8 cellular contexts compared by ENCODE assay signal in genomic region chr9:72364679-72365524, GRCh38. TPM values are rescaled to one million over a fixed set of nuclear protein-coding genes. Genes with fewer than 3 reads are reported as not detected.
DNase-seq lines count a peak whose midpoint lies in the region; ATAC-seq, FAIRE-seq and TF ChIP-seq lines count a peak whose summit lies in the region.

Gene ZFAND5 (minus strand): TSS chr9:72365208. CDS start chr9:72360778, 4,430 bp downstream.

- TF ChIP-seq POLR2A in endothelial cell of umbilical vein (IDR thresholded peaks at IDR 0.05; ENCODE audit: low read depth, low read length), result peak; percentile 99

- peaks cover 37% of the 10 kb centered on the region for H3K36me3 ChIP-seq in HUES48 (ENCODE audit: control insufficient read depth, insufficient read depth, low read length)
- peaks cover 36% of the 10 kb centered on the region for H3K36me3 ChIP-seq in OCI-LY1 (ENCODE audit: insufficient read depth, low read length)
- H3K36me3 ChIP-seq in endothelial cell of umbilical vein (ENCODE audit: control insufficient read depth in 2 of 2, extremely low read depth in 1 of 2, insufficient read depth in 2 of 2, low read length in 2 of 2), result peaks cover 3 to 5% of the 10 kb centered on the region in 2 experiments

- H3K27ac ChIP-seq in HUES48 (ENCODE audit: low read depth, low read length) (peak within 1 kb of the TSS; percentile 100), OCI-LY1 (ENCODE audit: low read depth, low read length, poor library complexity, severe bottlenecking) (peak within 1 kb of the TSS; percentile 78), endothelial cell of umbilical vein (ENCODE audit: insufficient read depth, low read depth, low read length) (peak within 1 kb of the TSS; percentile 97)

- peak within 1 kb of the TSS; percentile 94 for H3K4me3 Mint-ChIP-seq in Calu3 (ENCODE audit: low read depth, unreplicated experiment)

- intact Hi-C loops in Calu3 (cut with micrococcal nuclease; ENCODE audit: unreplicated experiment), result loop anchor here (5.0 kb wide), 5 partner anchors 112 to 387 kb away; no protein-coding TSS in a partner anchor
- intact Hi-C loops in endothelial cell of umbilical vein (cut with micrococcal nuclease), result loop anchor here (1.0 to 10.0 kb wide), 12 partner anchors 60 to 1950 kb away; partner anchors contain the start of genes ANXA1 and KLF9

- peak; percentile 94 for DNase-seq in Calu3
- peak; percentile 93 for DNase-seq in activated CD8-positive, alpha-beta memory T cell treated with anti-CD3 and anti-CD28 coated beads, Interleukin-2, amount 50 U/mL, for 48 hours
- peak; percentile 96 for DNase-seq in endothelial cell of umbilical vein (ENCODE audit: low read depth, low spot score)
- DNase-seq in midbrain (lab: John Stamatoyannopoulos, UW), result peak; percentile 98
- peak; percentile 90 to 92 for DNase-seq in stimulated activated CD8-positive, alpha-beta memory T cell treated with anti-CD3 and anti-CD28 coated beads, Interleukin-2, amount 100 ng/mL, for 1 hour (ENCODE audit: low read depth in 2 of 2)

- peak within 1 kb of the TSS; percentile 69 for H2AFZ ChIP-seq in OCI-LY1 (ENCODE audit: low read length)
- peak within 1 kb of the TSS; percentile 29 for H2AFZ ChIP-seq in endothelial cell of umbilical vein (ENCODE audit: low read depth, low read length)

- ATAC-seq in GM21390 (IDR thresholded peaks at IDR 0.05; ENCODE audit: unreplicated experiment), result peak; percentile 80

- H3K4me1 ChIP-seq in HUES48 (ENCODE audit: control insufficient read depth, insufficient read depth, low read length) (peaks cover 34% of the 10 kb centered on the region), OCI-LY1 (ENCODE audit: insufficient read depth, low read length, severe bottlenecking) (peaks cover 38% of the 10 kb centered on the region), endothelial cell of umbilical vein (ENCODE audit: control insufficient read depth, extremely low read depth, insufficient read depth, low read length) (peaks cover 19% of the 10 kb centered on the region)

- no peak for TF ChIP-seq CTCF in Calu3 (IDR thresholded peaks at IDR 0.05; ENCODE audit: unreplicated experiment)
- no peak; the same call in 1 of the 2 replicates for TF ChIP-seq CTCF in OCI-LY1 (IDR thresholded peaks at IDR 0.05; ENCODE audit: low read length)
- no peak for TF ChIP-seq CTCF in endothelial cell of umbilical vein (IDR thresholded peaks at IDR 0.05; ENCODE audit: extremely low read depth in 1 of 2, insufficient read depth in 1 of 2, low read depth in 1 of 2, low read length in 2 of 2)

- BruUV-seq in Calu3 (replicated peaks; lab: Mats Ljungman, UMichigan) (no TSS peak), endothelial cell of umbilical vein (replicated peaks; lab: Mats Ljungman, UMichigan) (TSS peak; percentile 1)

- H3K9me3 ChIP-seq in HUES48 (ENCODE audit: control insufficient read depth, insufficient read depth, low read length) (no peaks in the 10 kb centered on the region), OCI-LY1 (ENCODE audit: low read length) (no peaks in the 10 kb centered on the region), endothelial cell of umbilical vein (replicated peaks; ENCODE audit: control insufficient read depth, insufficient read depth, low read length) (no peaks in the 10 kb centered on the region)

- H3K4me3 ChIP-seq in HUES48 (ENCODE audit: low read depth, low read length), result peak within 1 kb of the TSS; percentile 79
- H3K4me3 ChIP-seq in OCI-LY1 (ENCODE audit: low read depth, low read length, poor library complexity, severe bottlenecking), result peak within 1 kb of the TSS; percentile 88
- H3K4me3 ChIP-seq in endothelial cell of umbilical vein (replicated peaks in 1 of 3; ENCODE audit: insufficient read depth in 1 of 3, low read depth in 1 of 3, low read length in 3 of 3), result peak within 1 kb of the TSS; percentile 54 to 88 (median 56)

- no peaks in the 10 kb centered on the region for H3F3A ChIP-seq in OCI-LY1 (ENCODE audit: insufficient read depth, low read length)

- peaks cover 45% of the 10 kb centered on the region for H3K79me2 ChIP-seq in OCI-LY1 (ENCODE audit: insufficient read depth, low read length)
- peaks cover 50% of the 10 kb centered on the region for H3K79me2 ChIP-seq in endothelial cell of umbilical vein (ENCODE audit: control insufficient read depth, insufficient read depth, low read length)

- FAIRE-seq in endothelial cell of umbilical vein (lab: Jason Lieb, UNC), result peak; percentile 91

- H3K9me3 Mint-ChIP-seq in Calu3 (ENCODE audit: low read depth, unreplicated experiment), result no peaks in the 10 kb centered on the region

- CTCF ChIA-PET in Calu3 (lab: Charles Lee) (interaction anchor here (1.0 to 1.5 kb wide), 5 partner anchors 70 to 193 kb away, joined by 3 to 8 read pairs (median 4); no protein-coding TSS in a partner anchor), endothelial cell of umbilical vein (lab: Charles Lee) (interaction anchor here (0.7 to 7.1 kb wide), 14 partner anchors 10 to 457 kb away, joined by 3 to 70 read pairs (median 4); no protein-coding TSS in a partner anchor)

- POLR2A ChIA-PET in endothelial cell of umbilical vein (lab: Charles Lee), result interaction anchor here (0.6 to 2.5 kb wide), 37 partner anchors 8 to 792 kb away, joined by 3 to 43 read pairs (median 4); no protein-coding TSS in a partner anchor

- no peaks in the 10 kb centered on the region for H3K9me1 ChIP-seq in endothelial cell of umbilical vein (replicated peaks; ENCODE audit: control insufficient read depth, extremely low read depth, insufficient read depth, low read length)

- no peaks in the 10 kb centered on the region for H3K27me3 Mint-ChIP-seq in Calu3 (ENCODE audit: unreplicated experiment)

- no peaks in the 10 kb centered on the region for H3K9me2 ChIP-seq in OCI-LY1 (ENCODE audit: low read depth, low read length)

- peaks cover 6% of the 10 kb centered on the region for H4K20me1 ChIP-seq in OCI-LY1 (ENCODE audit: insufficient read depth, low read length)
- H4K20me1 ChIP-seq in endothelial cell of umbilical vein (replicated peaks; ENCODE audit: control insufficient read depth, extremely low read depth, insufficient read depth, low read length), result peaks cover 22% of the 10 kb centered on the region

- H3K4me2 ChIP-seq in OCI-LY1 (ENCODE audit: low read length) (peak within 1 kb of the TSS; percentile 97), endothelial cell of umbilical vein (ENCODE audit: insufficient read depth, low read length) (peak within 1 kb of the TSS; percentile 75)

- H3K9ac ChIP-seq in HUES48 (ENCODE audit: low read depth, low read length) (peak within 1 kb of the TSS; percentile 99), OCI-LY1 (ENCODE audit: low read length) (peak within 1 kb of the TSS; percentile 93), endothelial cell of umbilical vein (replicated peaks; ENCODE audit: extremely low read depth, insufficient read depth, low read length) (peak within 1 kb of the TSS; percentile 91)

- peaks cover 50% of the 10 kb centered on the region for H3K36me3 Mint-ChIP-seq in Calu3 (ENCODE audit: insufficient read depth, unreplicated experiment)

- dilution Hi-C loops in endothelial cell of umbilical vein (cut with MboI; ENCODE audit: extremely low pct_ligation_motif_present, low sequenced_read_pairs), result no loop called here

- no peaks in the 10 kb centered on the region for H3K4me1 Mint-ChIP-seq in Calu3 (ENCODE audit: low read depth, unreplicated experiment)

- H3K27ac Mint-ChIP-seq in Calu3 (ENCODE audit: unreplicated experiment), result peak within 1 kb of the TSS; percentile 99

- no peaks in the 10 kb centered on the region for H3K27me3 ChIP-seq in HUES48 (ENCODE audit: control insufficient read depth, insufficient read depth, low read length)
- no peaks in the 10 kb centered on the region for H3K27me3 ChIP-seq in OCI-LY1 (ENCODE audit: insufficient read depth, low read length)
- no peaks in the 10 kb centered on the region for H3K27me3 ChIP-seq in endothelial cell of umbilical vein (ENCODE audit: control insufficient read depth in 2 of 2, insufficient read depth in 2 of 2, low read length in 2 of 2)

TF ChIP-seq in endothelial cell of umbilical vein, 7 proteins besides CTCF, POLR2A, EP300 and RAD21:
- TF ChIP-seq POLR2AphosphoS5 (IDR thresholded peaks at IDR 0.05; ENCODE audit: insufficient read depth, low read depth, low read length) (peak; percentile 100), JUN (IDR thresholded peaks at IDR 0.05; ENCODE audit: borderline replicate concordance, insufficient read depth, insufficient read length, low read depth) (no peak), EZH2 (IDR thresholded peaks at IDR 0.05; ENCODE audit: borderline replicate concordance, low read depth, low read length, severe bottlenecking) (no peak), FOS (IDR thresholded peaks at IDR 0.05; ENCODE audit: borderline replicate concordance, insufficient read depth, low read length) (peak; percentile 31)

RNA-seq across cellular contexts. Expression of gene ZFAND5, which starts in this region (rescaled TPM):
- total RNA-seq in Calu3 (2022), result 113 and 115 TPM in 2 replicates
- total RNA-seq in endothelial cell of umbilical vein, result 176 and 194 TPM in 2 replicates
- polyA plus RNA-seq in endothelial cell of umbilical vein, result 57.8 and 63.7 TPM in 2 replicates
- 75.0 and 104 TPM in 2 replicates for polyA plus RNA-seq in endothelial cell of umbilical vein (2011; cell fraction: cytosol; rRNA removed)
- 297 and 313 TPM in 2 replicates for polyA plus RNA-seq in endothelial cell of umbilical vein (2011; cell fraction: nucleus; rRNA removed)
- polyA plus RNA-seq in endothelial cell of umbilical vein (2012), result 154 and 193 TPM in 2 replicates
- 50.9 and 54.7 TPM in 2 replicates for polyA minus RNA-seq in endothelial cell of umbilical vein
- polyA minus RNA-seq in endothelial cell of umbilical vein (2011; cell fraction: cytosol; rRNA and poly(A)+ RNA removed), result 28.7 TPM
- polyA minus RNA-seq in endothelial cell of umbilical vein (2011; cell fraction: nucleus; rRNA and poly(A)+ RNA removed), result 163 and 188 TPM in 2 replicates

Comparison
In these comparisons a context has a peak if more than half of its experiments do, and no peak if none do; other contexts are left out.
1. Peak in every context shown above with its lines: DNase-seq, ATAC-seq, H3K4me3 ChIP-seq and H3K27ac ChIP-seq.